Comparison of ENCODE assay signal across 9 cellular contexts in the genomic region with DNA sequence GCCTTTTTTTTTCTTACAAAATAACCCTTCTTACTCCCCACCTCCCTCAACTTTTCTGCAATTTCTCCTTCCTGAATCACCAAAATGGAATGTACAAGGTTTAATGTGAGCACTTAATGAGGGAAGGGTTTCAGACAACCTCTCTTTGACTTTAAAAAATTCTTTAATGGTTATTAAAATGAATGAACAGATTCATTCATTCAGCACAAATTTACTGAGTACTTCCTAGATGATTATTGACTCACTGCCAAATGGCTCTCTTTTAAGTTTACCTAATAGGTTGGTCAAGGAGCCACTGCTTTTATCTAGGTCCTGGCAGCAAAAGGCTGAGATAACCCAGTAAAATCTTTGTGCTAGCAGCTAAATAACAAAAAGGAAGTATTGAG. TPM values are rescaled to one million over a fixed set of nuclear protein-coding genes. Genes with fewer than 3 reads are reported as not detected.
A peak's percentile ranks its signal among the peaks of the same experiment; 100 is the strongest.
DNase-seq lines count a peak whose midpoint lies in the region; ATAC-seq lines count a peak whose summit lies in the region.
"Had no signal": no experiment of that assay in that cellular context is flagged by ENCODE, and none has a peak within 500 bp of the region (broad histone marks: within the 10 kb centered on the region; RNA-seq: fewer than 3 reads in every experiment).

No MANE protein-coding gene starts in this region.

- no peak overlapping the region for H2BK120ac ChIP-seq in mesenchymal stem cell (ENCODE audit: low read depth, low read length)

- H3K4me3 Mint-ChIP-seq in activated naive CD8-positive, alpha-beta T cell treated with anti-CD3 and anti-CD28 coated beads, Interleukin-2, amount 50 U/mL, for 24 hours = peak overlapping the region; percentile 62

- no peaks in the 10 kb centered on the region for H3K36me3 Mint-ChIP-seq in activated naive CD8-positive, alpha-beta T cell treated with anti-CD3 and anti-CD28 coated beads, Interleukin-2, amount 50 U/mL, for 24 hours (ENCODE audit: low read depth)

- peak; percentile 8 for DNase-seq in A172 (ENCODE audit: low spot score)
- DNase-seq in H7 = no peak
- no peak for DNase-seq in activated naive CD8-positive, alpha-beta T cell treated with anti-CD3 and anti-CD28 coated beads, Interleukin-2, amount 50 U/mL, for 24 hours
- peak; percentile 26 for DNase-seq in mesenchymal stem cell
- DNase-seq in H4 (ENCODE audit: low spot score) = no peak
- DNase-seq: activated CD8-positive, alpha-beta memory T cell treated with anti-CD3 and anti-CD28 coated beads for 24 hours had no signal

- H3K9ac ChIP-seq in mesenchymal stem cell (ENCODE audit: low read length) = peak overlapping the region; percentile 91

- no peak overlapping the region for H2AFZ ChIP-seq in mesenchymal stem cell (ENCODE audit: low read depth, low read length)

- H2AK5ac ChIP-seq in mesenchymal stem cell (ENCODE audit: low read length, severe bottlenecking) = no peak overlapping the region

- peaks cover 30% of the 10 kb centered on the region for H3K27me3 Mint-ChIP-seq in activated naive CD8-positive, alpha-beta T cell treated with anti-CD3 and anti-CD28 coated beads, Interleukin-2, amount 50 U/mL, for 24 hours

- H3K36me3 ChIP-seq in H7 (replicated peaks; ENCODE audit: control insufficient read depth, insufficient read depth, low read length) (no peaks in the 10 kb centered on the region; the same call in 1 of the 2 replicates), mesenchymal stem cell (ENCODE audit: control insufficient read depth in 1 of 2, insufficient read depth in 2 of 2, low read depth in 1 of 2, low read length in 2 of 2) (peaks cover 3 to 24% of the 10 kb centered on the region in 2 experiments)

- H3K27me3 ChIP-seq in H7 (ENCODE audit: control insufficient read depth, insufficient read depth, low read length) = no peaks in the 10 kb centered on the region; the same call in 1 of the 2 replicates
- H3K27me3 ChIP-seq in mesenchymal stem cell (ENCODE audit: control insufficient read depth in 1 of 2, insufficient read depth in 1 of 2, low read length in 2 of 2) = no peaks in the 10 kb centered on the region

- H2BK5ac ChIP-seq in mesenchymal stem cell (ENCODE audit: low read depth, low read length, poor library complexity, severe bottlenecking) = no peak overlapping the region

- H3K9me3 ChIP-seq in mesenchymal stem cell (ENCODE audit: control insufficient read depth, low read length) = no peaks in the 10 kb centered on the region

- H3K4ac ChIP-seq in mesenchymal stem cell (ENCODE audit: low read depth in 1 of 2, low read length in 2 of 2) = no peak overlapping the region

- H3K14ac ChIP-seq in mesenchymal stem cell (ENCODE audit: low read length in 2 of 2) = no peak overlapping the region

- H4K91ac ChIP-seq in mesenchymal stem cell (ENCODE audit: low read length) = no peak overlapping the region

- peaks cover 6% of the 10 kb centered on the region for H3K4me1 ChIP-seq in mesenchymal stem cell (ENCODE audit: control insufficient read depth, insufficient read depth, low read depth, low read length)

- peaks cover 9% of the 10 kb centered on the region for H3K4me1 Mint-ChIP-seq in activated naive CD8-positive, alpha-beta T cell treated with anti-CD3 and anti-CD28 coated beads, Interleukin-2, amount 50 U/mL, for 24 hours

- H3K4me3 ChIP-seq in H7 (ENCODE audit: insufficient read depth, low read depth, low read length) (peak overlapping the region; percentile 46), mesenchymal stem cell (ENCODE audit: insufficient read depth in 1 of 2, low read depth in 1 of 2, low read length in 2 of 2) (peak overlapping the region in 1 of 2 experiments; percentile 95)

- peak overlapping the region; percentile 89 for H3K4me2 ChIP-seq in mesenchymal stem cell (ENCODE audit: low read length, poor library complexity, severe bottlenecking)

- no peak overlapping the region for H3K27ac Mint-ChIP-seq in activated naive CD8-positive, alpha-beta T cell treated with anti-CD3 and anti-CD28 coated beads, Interleukin-2, amount 50 U/mL, for 24 hours

- H3K9me3 Mint-ChIP-seq in activated naive CD8-positive, alpha-beta T cell treated with anti-CD3 and anti-CD28 coated beads, Interleukin-2, amount 50 U/mL, for 24 hours = no peaks in the 10 kb centered on the region

- no peak for ATAC-seq in activated naive CD8-positive, alpha-beta T cell treated with anti-CD3 and anti-CD28 coated beads, Interleukin-2, amount 50 U/mL, for 24 hours
- ATAC-seq in GM21423 (IDR thresholded peaks at IDR 0.05; ENCODE audit: unreplicated experiment) (no peak), HG03175 (IDR thresholded peaks at IDR 0.05; ENCODE audit: unreplicated experiment) (no peak), HG02840 (IDR thresholded peaks at IDR 0.05; ENCODE audit: low FRiP score, unreplicated experiment) (no peak)

- H3K27ac ChIP-seq in mesenchymal stem cell (ENCODE audit: low read length, poor library complexity, severe bottlenecking) = no peak overlapping the region

- H2BK12ac ChIP-seq in mesenchymal stem cell (ENCODE audit: low read length in 2 of 2) = no peak overlapping the region

- peak overlapping the region; percentile 19 for H4K8ac ChIP-seq in mesenchymal stem cell (ENCODE audit: low read length)

- no peak overlapping the region for H2BK15ac ChIP-seq in mesenchymal stem cell (ENCODE audit: low read depth, poor library complexity, severe bottlenecking)

- H3K79me1 ChIP-seq in mesenchymal stem cell (replicated peaks; ENCODE audit: low read length, poor library complexity, severe bottlenecking) = no peaks in the 10 kb centered on the region

- peak overlapping the region in 1 of 2 experiments; percentile 83 for H3K23ac ChIP-seq in mesenchymal stem cell (ENCODE audit: low read length in 2 of 2)

- H3K18ac ChIP-seq in mesenchymal stem cell (ENCODE audit: low read depth in 1 of 2, low read length in 2 of 2) = no peak overlapping the region

RNA-seq across cellular contexts. Expression of a gene that starts 0.9 kb away (rescaled TPM):
- total RNA-seq in A172 (2014; rRNA removed; shearing (Covaris generic)) = 3.0 and 5.6 TPM in 2 replicates
- 22.4 and 28.3 TPM in 2 replicates for total RNA-seq in H7 (2014; rRNA removed; shearing (Covaris generic))
- polyA plus RNA-seq in mesenchymal stem cell (2013, experiment 1 of 2) = 8.1 TPM
- 8.5 TPM for polyA plus RNA-seq in mesenchymal stem cell (2013, experiment 2 of 2)
- 2.8 and 5.0 TPM in 2 replicates for total RNA-seq in H4 (2014; rRNA removed; shearing (Covaris generic))

Comparison
In these comparisons a context has a peak if more than half of its experiments do, and no peak if none do; other contexts are left out.
1. DNase-seq: peak in A172 (single experiment) and mesenchymal stem cell (single experiment); none in H7 (single experiment), activated naive CD8-positive, alpha-beta T cell treated with anti-CD3 and anti-CD28 coated beads, Interleukin-2, amount 50 U/mL, for 24 hours (single experiment) and H4 (single experiment).